Comparison of ENCODE assay signal across 9 cellular contexts in the genomic region with DNA sequence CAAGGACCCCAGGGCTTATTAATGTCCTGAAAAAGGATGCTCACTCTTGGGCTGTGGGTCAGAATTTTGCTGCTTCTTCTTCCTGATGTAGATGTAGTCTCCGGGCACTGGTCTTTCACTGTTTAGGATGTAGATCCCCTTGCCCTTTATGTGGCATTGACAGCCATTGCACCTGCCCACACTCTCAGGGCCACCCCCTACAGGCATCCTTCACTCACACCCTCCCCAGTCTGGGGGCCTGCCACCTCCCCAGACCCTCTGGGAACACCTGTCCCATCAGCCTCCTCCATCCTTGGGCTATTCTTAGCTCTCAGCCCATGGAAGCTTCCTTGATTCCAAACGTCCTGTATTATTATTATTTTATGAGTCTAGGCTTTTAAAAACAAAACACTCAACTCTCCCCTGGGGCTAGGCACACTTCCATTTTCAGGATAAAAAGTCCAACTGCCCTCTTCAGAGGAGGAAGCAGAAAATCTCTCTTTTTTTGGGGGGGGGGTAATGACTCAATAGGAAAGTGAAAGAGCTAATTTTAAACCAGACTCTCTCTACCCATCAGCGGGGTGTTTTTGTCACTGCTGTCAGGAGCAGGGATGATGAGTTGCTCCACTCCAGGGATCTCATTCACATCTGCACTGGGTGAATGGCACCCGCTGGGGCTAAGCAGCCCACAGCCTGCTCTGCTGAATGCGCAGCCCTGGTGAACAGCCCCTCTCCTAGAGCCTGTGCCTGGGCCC. TPM values are rescaled to one million over a fixed set of nuclear protein-coding genes. Genes with fewer than 3 reads are reported as not detected.
DNase-seq lines count a peak whose midpoint lies in the region; ATAC-seq and TF ChIP-seq lines count a peak whose summit lies in the region.
"Had no signal": no experiment of that assay in that cellular context is flagged by ENCODE, and none has a peak within 500 bp of the region (broad histone marks: within the 10 kb centered on the region; RNA-seq: fewer than 3 reads in every experiment).

No MANE protein-coding gene starts in this region.

- no peak overlapping the region for H3K27ac ChIP-seq in A673 (ENCODE audit: low read depth, low read length, poor library complexity, severe bottlenecking)
- H3K27ac ChIP-seq: upper lobe of right lung had no signal

- intact Hi-C loops in A673 (cut with micrococcal nuclease; ENCODE audit: unreplicated experiment) = no loop called here

- ATAC-seq in GM18517 (IDR thresholded peaks at IDR 0.05; ENCODE audit: unreplicated experiment) = peak; percentile 69
- peak; percentile 79 for ATAC-seq in HG02852 (IDR thresholded peaks at IDR 0.05; ENCODE audit: unreplicated experiment)
- ATAC-seq: upper lobe of right lung had no signal

- CTCF ChIA-PET in A673 (lab: Charles Lee) = no interaction called here

- POLR2A ChIA-PET in A673 (lab: Charles Lee; ENCODE audit: low non-redundant PET) = no interaction called here

- DNase-seq in A673 (ENCODE audit: low spot score) = peak; percentile 75
- DNase-seq in NCI-H345 (lab: John Stamatoyannopoulos, UW) = peak; percentile 95
- DNase-seq in SW 1271 (lab: John Stamatoyannopoulos, UW) = no peak
- DNase-seq in SHP77 (lab: John Stamatoyannopoulos, UW) = no peak
- DNase-seq in NK-92 (lab: John Stamatoyannopoulos, UW; ENCODE audit: unreplicated experiment) = no peak
- DNase-seq in HPDE6-E6E7 (ENCODE audit: extremely low spot score) = no peak
- DNase-seq: upper lobe of right lung had no signal

- no peak overlapping the region for H3K4me3 ChIP-seq in A673 (ENCODE audit: low read depth, low read length, poor library complexity, severe bottlenecking)
- H3K4me3 ChIP-seq: upper lobe of right lung had no signal

- H3K4me1 ChIP-seq in A673 (ENCODE audit: insufficient read depth, low read length, poor library complexity, severe bottlenecking) = peaks cover 9% of the 10 kb centered on the region
- H3K4me1 ChIP-seq: upper lobe of right lung had no signal

- no peaks in the 10 kb centered on the region for H3K9me3 ChIP-seq in A673 (ENCODE audit: low read depth, low read length, poor library complexity, severe bottlenecking)

- H3K36me3 ChIP-seq in A673 (ENCODE audit: insufficient read depth, low read length, poor library complexity, severe bottlenecking) = no peaks in the 10 kb centered on the region
- H3K36me3 ChIP-seq: upper lobe of right lung had no signal

- TF ChIP-seq CTCF in A673 (conservative IDR thresholded peaks at IDR 0.05; ENCODE audit: low read depth, low read length) = no peak

- H3K27me3 ChIP-seq in A673 (replicated peaks; ENCODE audit: insufficient read depth, low read depth, low read length, poor library complexity) = no peaks in the 10 kb centered on the region
- H3K27me3 ChIP-seq: upper lobe of right lung had no signal

- no TSS peak for BruUV-seq in A673 (replicated peaks; lab: Mats Ljungman, UMichigan)

RNA-seq across cellular contexts. Expression of a gene that starts 11.5 kb away (rescaled TPM):
- not detected in 2 replicates for total RNA-seq in A673 (2021)

RNA-seq across cellular contexts. Expression of a gene that starts 28.5 kb away (rescaled TPM):
- not detected in 2 replicates for total RNA-seq in A673 (2021)
- total RNA-seq: upper lobe of right lung had no signal

Comparison
In these comparisons a context has a peak if more than half of its experiments do, and no peak if none do; other contexts are left out.
1. DNase-seq: peak in A673 (single experiment) and NCI-H345 (single experiment); none in SW 1271 (0 of 2), SHP77 (0 of 2), NK-92 (single experiment) and HPDE6-E6E7 (single experiment).